In genomic region chr4:38858097-38858420, GRCh38 we compare ENCODE assay signal across 9 cellular contexts. TPM values are rescaled to one million over a fixed set of nuclear protein-coding genes. Genes with fewer than 3 reads are reported as not detected.
DNase-seq lines count a peak whose midpoint lies in the region; ATAC-seq lines count a peak whose summit lies in the region.
"Had no signal": no experiment of that assay in that cellular context is flagged by ENCODE, and none has a peak within 500 bp of the region (broad histone marks: within the 10 kb centered on the region; RNA-seq: fewer than 3 reads in every experiment).

No MANE protein-coding gene starts in this region.

- no peak overlapping the region for H3K9ac ChIP-seq in stomach smooth muscle (ENCODE audit: low read length in 2 of 2)

- ATAC-seq in GM19467 (IDR thresholded peaks at IDR 0.05; ENCODE audit: unreplicated experiment) (no peak), HG03439 (IDR thresholded peaks at IDR 0.05; ENCODE audit: unreplicated experiment) (no peak)

- peaks cover 2% of the 10 kb centered on the region for H3K9me3 Mint-ChIP-seq in T-helper 1 cell treated with Interleukin-12 subunit alpha and Interleukin-12 subunit beta and Interleukin-4 antibody, amounts not matched to agents 30 μg/mL and 1 μg/mL, for 36 hours
- peaks cover 1% of the 10 kb centered on the region for H3K9me3 Mint-ChIP-seq in activated CD4-positive, alpha-beta memory T cell treated with anti-CD3 and anti-CD28 coated beads for 36 hours

- intact Hi-C loops in activated CD4-positive, alpha-beta memory T cell treated with anti-CD3 and anti-CD28 coated beads for 36 hours (cut with micrococcal nuclease): loop anchor here (10.0 kb wide), 2 partner anchors 543 to 683 kb away; no protein-coding TSS in a partner anchor

- peaks cover 47% of the 10 kb centered on the region for H3K4me1 Mint-ChIP-seq in T-helper 1 cell treated with Interleukin-12 subunit alpha and Interleukin-12 subunit beta and Interleukin-4 antibody, amounts not matched to agents 30 μg/mL and 1 μg/mL, for 36 hours (ENCODE audit: low read depth)
- peaks cover 35% of the 10 kb centered on the region for H3K4me1 Mint-ChIP-seq in activated CD4-positive, alpha-beta memory T cell treated with anti-CD3 and anti-CD28 coated beads for 36 hours (ENCODE audit: low read depth)

- H3K27me3 ChIP-seq in layer of hippocampus (ENCODE audit: control insufficient read depth, insufficient read depth, low read length): no peaks in the 10 kb centered on the region
- H3K27me3 ChIP-seq in stomach smooth muscle (ENCODE audit: control insufficient read depth in 1 of 2, insufficient read depth in 2 of 2, low read length in 2 of 2): no peaks in the 10 kb centered on the region

- H3K27ac ChIP-seq in layer of hippocampus (ENCODE audit: low read depth, low read length) (peak overlapping the region; percentile 64), stomach smooth muscle (ENCODE audit: low read length) (peak overlapping the region; percentile 7)

- no peaks in the 10 kb centered on the region for H3K36me3 ChIP-seq in stomach smooth muscle (ENCODE audit: control insufficient read depth in 2 of 2, insufficient read depth in 2 of 2, low read length in 2 of 2)

- H3K36me3 Mint-ChIP-seq in T-helper 1 cell treated with Interleukin-12 subunit alpha and Interleukin-12 subunit beta and Interleukin-4 antibody, amounts not matched to agents 30 μg/mL and 1 μg/mL, for 36 hours (ENCODE audit: low read depth): no peaks in the 10 kb centered on the region
- no peaks in the 10 kb centered on the region for H3K36me3 Mint-ChIP-seq in activated CD4-positive, alpha-beta memory T cell treated with anti-CD3 and anti-CD28 coated beads for 36 hours

- peaks cover 3% of the 10 kb centered on the region for H3K27me3 Mint-ChIP-seq in T-helper 1 cell treated with Interleukin-12 subunit alpha and Interleukin-12 subunit beta and Interleukin-4 antibody, amounts not matched to agents 30 μg/mL and 1 μg/mL, for 36 hours (ENCODE audit: low read depth)
- H3K27me3 Mint-ChIP-seq in activated CD4-positive, alpha-beta memory T cell treated with anti-CD3 and anti-CD28 coated beads for 36 hours: peaks cover 7% of the 10 kb centered on the region

- POLR2A ChIA-PET in activated CD4-positive, alpha-beta memory T cell treated with anti-CD3 and anti-CD28 coated beads for 36 hours (lab: Charles Lee): no interaction called here

- H3K4me3 Mint-ChIP-seq in T-helper 1 cell treated with Interleukin-12 subunit alpha and Interleukin-12 subunit beta and Interleukin-4 antibody, amounts not matched to agents 30 μg/mL and 1 μg/mL, for 36 hours: peak overlapping the region; percentile 66
- no peak overlapping the region for H3K4me3 Mint-ChIP-seq in activated CD4-positive, alpha-beta memory T cell treated with anti-CD3 and anti-CD28 coated beads for 36 hours

- no peak overlapping the region for H3K4me3 ChIP-seq in stomach smooth muscle (ENCODE audit: low read length in 2 of 2)

- H3K4me1 ChIP-seq in stomach smooth muscle (ENCODE audit: control insufficient read depth, insufficient read depth, low read length): no peaks in the 10 kb centered on the region

- H3K27ac Mint-ChIP-seq in T-helper 1 cell treated with Interleukin-12 subunit alpha and Interleukin-12 subunit beta and Interleukin-4 antibody, amounts not matched to agents 30 μg/mL and 1 μg/mL, for 36 hours: peak overlapping the region; percentile 90
- peak overlapping the region; percentile 55 for H3K27ac Mint-ChIP-seq in activated CD4-positive, alpha-beta memory T cell treated with anti-CD3 and anti-CD28 coated beads for 36 hours

- CTCF ChIA-PET in activated CD4-positive, alpha-beta memory T cell treated with anti-CD3 and anti-CD28 coated beads for 36 hours (lab: Charles Lee): interaction anchor here (0.7 to 1.3 kb wide), 3 partner anchors 95 to 503 kb away, joined by 3 to 4 read pairs (median 3); no protein-coding TSS in a partner anchor

- no peaks in the 10 kb centered on the region for H3K9me3 ChIP-seq in stomach smooth muscle (ENCODE audit: control insufficient read depth in 2 of 2, low read length in 2 of 2)

- DNase-seq in T-helper 1 cell (no peak), GM19238 (ENCODE audit: insufficient read length, low spot score) (no peak)
- DNase-seq in activated CD4-positive, alpha-beta memory T cell treated with anti-CD3 and anti-CD28 coated beads for 36 hours: no peak
- DNase-seq: 8988T had no signal

RNA-seq across cellular contexts. Expression of gene TLR6, which starts 1.4 kb away (rescaled TPM):
- 1 to 10 TPM; 1.4 to 2.2 TPM for total RNA-seq in activated CD4-positive, alpha-beta memory T cell treated with anti-CD3 and anti-CD28 coated beads for 36 hours

RNA-seq across cellular contexts. Expression of gene FAM114A1, which starts 9.5 kb away (rescaled TPM):
- under 1 TPM; 0.50 to 0.65 TPM for total RNA-seq in activated CD4-positive, alpha-beta memory T cell treated with anti-CD3 and anti-CD28 coated beads for 36 hours

RNA-seq across cellular contexts. Expression of gene TLR1, which starts 53.5 kb away (rescaled TPM):
- 1 to 10 TPM; 1.5 to 1.8 TPM for total RNA-seq in activated CD4-positive, alpha-beta memory T cell treated with anti-CD3 and anti-CD28 coated beads for 36 hours
